In genomic region chr5:136332213-136332612, GRCh38 we compare ENCODE assay signal across 33 cellular contexts. TPM values are rescaled to one million over a fixed set of nuclear protein-coding genes. Genes with fewer than 3 reads are reported as not detected.
"Had no signal": no experiment of that assay in that cellular context is flagged by ENCODE, and none has a peak within 500 bp of the region (broad histone marks: within the 10 kb centered on the region; RNA-seq: fewer than 3 reads in every experiment).

No MANE protein-coding gene starts in this region.

- DNase-seq: cortex of kidney; effector memory CD8-positive, alpha-beta T cell; erythroblast; foreskin fibroblast; gastrocnemius medialis; head of caudate nucleus; mammary epithelial cell; mesendoderm; midbrain; naive thymus-derived CD4-positive, alpha-beta T cell; nucleus accumbens; stimulated activated CD4-positive, alpha-beta T cell treated with anti-CD3 and anti-CD28 coated beads, Interleukin-12 subunit alpha, Interleukin-12 subunit beta, amount 100 ng/mL, for 4 hours; stimulated activated CD4-positive, alpha-beta T cell treated with anti-CD3 and anti-CD28 coated beads, Interleukin-1b, Interleukin-23, amount 100 ng/mL, for 48 hours; stimulated activated CD4-positive, alpha-beta T cell treated with anti-CD3 and anti-CD28 coated beads, Interleukin-4, amount 100 ng/mL, for 1 hour; stimulated activated CD8-positive, alpha-beta memory T cell treated with anti-CD3 and anti-CD28 coated beads, Interleukin-4, amount 100 ng/mL, for 48 hours; stimulated activated naive CD4-positive, alpha-beta T cell; stomach; thyroid gland; trophoblast cell had no signal

- H3K27me3 ChIP-seq: gastrocnemius medialis, right atrium auricular region, thyroid gland, vagina had no signal

- H3K36me3 ChIP-seq: gastrocnemius medialis, prostate gland, right atrium auricular region, stomach, thyroid gland, vagina had no signal

- H3K27ac ChIP-seq: gastrocnemius medialis, prostate gland, right atrium auricular region, stomach, thyroid gland, vagina had no signal

- H3K4me3 Mint-ChIP-seq: effector memory CD8-positive, alpha-beta T cell; naive thymus-derived CD4-positive, alpha-beta T cell; nephron had no signal

- H3K9me3 Mint-ChIP-seq: nephron had no signal

- H3K4me1 ChIP-seq: gastrocnemius medialis, prostate gland, right atrium auricular region, stomach, thyroid gland, vagina had no signal

- H3K36me3 Mint-ChIP-seq: naive thymus-derived CD4-positive, alpha-beta T cell had no signal

- H3K4me3 ChIP-seq: gastrocnemius medialis, prostate gland, right atrium auricular region, smooth muscle cell, stomach, thyroid gland, vagina had no signal

- H3K9me3 ChIP-seq: gastrocnemius medialis, prostate gland, right atrium auricular region, stomach, thyroid gland, vagina had no signal

- H3K4me1 Mint-ChIP-seq: naive thymus-derived CD4-positive, alpha-beta T cell; nephron had no signal

- H3K27ac Mint-ChIP-seq: effector memory CD8-positive, alpha-beta T cell; naive thymus-derived CD4-positive, alpha-beta T cell; nephron had no signal

RNA-seq across cellular contexts. Expression of gene TRPC7, which starts 33.1 kb away (rescaled TPM):
- total RNA-seq: dermis microvascular lymphatic vessel endothelial cell; gastrocnemius medialis; glomerular endothelial cell; left lobe of liver; lower leg skin; mammary epithelial cell; mucosa of gallbladder; naive thymus-derived CD4-positive, alpha-beta T cell; osteocyte; right atrium auricular region; sciatic nerve; smooth muscle cell; stomach; subcutaneous adipose tissue; thyroid gland; ureter; vagina had no signal
